ENCODE assay signal across 23 cellular contexts in genomic region chr7:16515785-16516685, GRCh38.
"Had no signal": no experiment of that assay in that cellular context is flagged by ENCODE, and none has a peak within 500 bp of the region (broad histone marks: within the 10 kb centered on the region; RNA-seq: fewer than 3 reads in every experiment).

No MANE protein-coding gene starts in this region.

- H3K27me3 Mint-ChIP-seq: activated CD4-positive, alpha-beta memory T cell treated with anti-CD3 and anti-CD28 coated beads for 36 hours had no signal

- H3K27ac Mint-ChIP-seq: activated CD4-positive, alpha-beta memory T cell treated with anti-CD3 and anti-CD28 coated beads for 36 hours; activated CD4-positive, alpha-beta T cell treated with anti-CD3 and anti-CD28 coated beads, Interleukin-2, amount 10 ng/mL, durations not matched to agents 7 days and 5 days; activated naive CD4-positive, alpha-beta T cell treated with anti-CD3 and anti-CD28 coated beads, Interleukin-2, amount 10 ng/mL, durations not matched to agents 7 days and 5 days; activated naive CD8-positive, alpha-beta T cell treated with anti-CD3 and anti-CD28 coated beads for 36 hours; activated T-helper 17 cell treated with anti-CD3 and anti-CD28 coated beads, Interleukin-2, amount 50 U/mL, for 72 hours; T-helper 17 cell had no signal

- H3K4me3 Mint-ChIP-seq: activated CD4-positive, alpha-beta memory T cell treated with anti-CD3 and anti-CD28 coated beads for 36 hours; activated CD4-positive, alpha-beta T cell treated with anti-CD3 and anti-CD28 coated beads, Interleukin-2, amount 10 ng/mL, durations not matched to agents 7 days and 5 days; activated naive CD4-positive, alpha-beta T cell treated with anti-CD3 and anti-CD28 coated beads, Interleukin-2, amount 10 ng/mL, durations not matched to agents 7 days and 5 days; activated naive CD8-positive, alpha-beta T cell treated with anti-CD3 and anti-CD28 coated beads for 36 hours; activated T-helper 17 cell treated with anti-CD3 and anti-CD28 coated beads, Interleukin-2, amount 50 U/mL, for 72 hours; T-helper 17 cell had no signal

- H3K36me3 Mint-ChIP-seq: activated CD4-positive, alpha-beta memory T cell treated with anti-CD3 and anti-CD28 coated beads for 36 hours; activated naive CD4-positive, alpha-beta T cell treated with anti-CD3 and anti-CD28 coated beads, Interleukin-2, amount 10 ng/mL, durations not matched to agents 7 days and 5 days; activated naive CD8-positive, alpha-beta T cell treated with anti-CD3 and anti-CD28 coated beads for 36 hours had no signal

- H3K9me3 Mint-ChIP-seq: activated CD4-positive, alpha-beta memory T cell treated with anti-CD3 and anti-CD28 coated beads for 36 hours; activated naive CD4-positive, alpha-beta T cell treated with anti-CD3 and anti-CD28 coated beads, Interleukin-2, amount 10 ng/mL, durations not matched to agents 7 days and 5 days; activated naive CD8-positive, alpha-beta T cell treated with anti-CD3 and anti-CD28 coated beads for 36 hours; activated T-helper 17 cell treated with anti-CD3 and anti-CD28 coated beads, Interleukin-2, amount 50 U/mL, for 72 hours had no signal

- DNase-seq: activated CD4-positive, alpha-beta memory T cell treated with anti-CD3 and anti-CD28 coated beads for 36 hours; activated CD4-positive, alpha-beta T cell treated with anti-CD3 and anti-CD28 coated beads, Interleukin-2, amount 10 ng/mL, durations not matched to agents 7 days and 5 days; activated CD4-positive, CD25-positive, alpha-beta regulatory T cell; activated gamma-delta T cell; activated naive CD4-positive, alpha-beta T cell treated with anti-CD3 and anti-CD28 coated beads, Interleukin-2, amount 10 ng/mL, durations not matched to agents 7 days and 5 days; activated naive CD8-positive, alpha-beta T cell treated with anti-CD3 and anti-CD28 coated beads for 36 hours; activated T-cell treated with anti-CD3 and anti-CD28 coated beads for 4 hours; activated T-cell treated with anti-CD3 and anti-CD28 coated beads, Interleukin-2, amount 50 U/mL, for 48 hours; adrenal gland; body of pancreas; central memory CD4-positive, alpha-beta T cell; MM.1S; NCI-H1105; NCI-H146; NCI-H187 treated with DMSO at 0.1 percent for 48 hours; NCI-H2081 treated with DMSO at 0.1 percent for 48 hours; NCI-H446; NCI-H524; PC-9; SHP77 treated with DMSO at 0.1 percent for 48 hours; T-helper 17 cell; T-helper 9 cell had no signal

- ATAC-seq: activated T-helper 17 cell treated with anti-CD3 and anti-CD28 coated beads, Interleukin-2, amount 50 U/mL, for 72 hours; body of pancreas; T-helper 17 cell had no signal

- H3K4me1 Mint-ChIP-seq: activated CD4-positive, alpha-beta T cell treated with anti-CD3 and anti-CD28 coated beads, Interleukin-2, amount 10 ng/mL, durations not matched to agents 7 days and 5 days; activated naive CD4-positive, alpha-beta T cell treated with anti-CD3 and anti-CD28 coated beads, Interleukin-2, amount 10 ng/mL, durations not matched to agents 7 days and 5 days; activated naive CD8-positive, alpha-beta T cell treated with anti-CD3 and anti-CD28 coated beads for 36 hours; activated T-helper 17 cell treated with anti-CD3 and anti-CD28 coated beads, Interleukin-2, amount 50 U/mL, for 72 hours; T-helper 17 cell had no signal
